Comparison of ENCODE assay signal across 21 cellular contexts in genomic region chr7:158645842-158646241, GRCh38.
"Had no signal": no experiment of that assay in that cellular context is flagged by ENCODE, and none has a peak within 500 bp of the region (broad histone marks: within the 10 kb centered on the region; RNA-seq: fewer than 3 reads in every experiment).

No MANE protein-coding gene starts in this region.

- H3K27ac ChIP-seq: esophagus muscularis mucosa, left ventricle myocardium inferior, testis, transverse colon, VCaP had no signal

- H3K27me3 ChIP-seq: esophagus muscularis mucosa, testis, transverse colon had no signal

- DNase-seq: activated CD4-positive, alpha-beta T cell treated with anti-CD3 and anti-CD28 coated beads for 4 hours; activated CD4-positive, alpha-beta T cell treated with anti-CD3 and anti-CD28 coated beads, Interleukin-2, amount 50 U/mL, for 48 hours; activated CD8-positive, alpha-beta memory T cell treated with anti-CD3 and anti-CD28 coated beads for 24 hours; activated effector memory CD4-positive, alpha-beta T cell treated with Interleukin-2 at 50 U/mL for 16 hours; activated naive CD4-positive, alpha-beta T cell treated with Interleukin-2 at 50 U/mL for 16 hours; anterior cingulate cortex; dermis blood vessel endothelial cell; effector CD4-positive, alpha-beta T cell; foreskin melanocyte; left ventricle myocardium inferior; mesendoderm; natural killer cell; posterior cingulate gyrus; right cardiac atrium; stimulated activated CD4-positive, alpha-beta T cell treated with anti-CD3 and anti-CD28 coated beads, Interleukin-15, amount 100 ng/mL, for 24 hours; stimulated activated naive CD8-positive, alpha-beta T cell treated with anti-CD3 and anti-CD28 coated beads, Interleukin-15, Interleukin-2, amounts not matched to agents 100 U/mL and 50 U/mL, for 24 hours; testis; transverse colon had no signal

- ATAC-seq: natural killer cell; right cardiac atrium; stimulated activated naive CD8-positive, alpha-beta T cell treated with anti-CD3 and anti-CD28 coated beads, Interleukin-15, Interleukin-2, amounts not matched to agents 100 U/mL and 50 U/mL, for 24 hours had no signal

- H3K4me1 ChIP-seq: esophagus muscularis mucosa, left ventricle myocardium inferior, testis had no signal

- H3K9me3 ChIP-seq: esophagus muscularis mucosa, left ventricle myocardium inferior, testis, transverse colon had no signal

- H3K4me3 ChIP-seq: esophagus muscularis mucosa, left ventricle myocardium inferior, lung, testis, transverse colon had no signal
